Comparison of ENCODE assay signal across 8 cellular contexts in the genomic region with DNA sequence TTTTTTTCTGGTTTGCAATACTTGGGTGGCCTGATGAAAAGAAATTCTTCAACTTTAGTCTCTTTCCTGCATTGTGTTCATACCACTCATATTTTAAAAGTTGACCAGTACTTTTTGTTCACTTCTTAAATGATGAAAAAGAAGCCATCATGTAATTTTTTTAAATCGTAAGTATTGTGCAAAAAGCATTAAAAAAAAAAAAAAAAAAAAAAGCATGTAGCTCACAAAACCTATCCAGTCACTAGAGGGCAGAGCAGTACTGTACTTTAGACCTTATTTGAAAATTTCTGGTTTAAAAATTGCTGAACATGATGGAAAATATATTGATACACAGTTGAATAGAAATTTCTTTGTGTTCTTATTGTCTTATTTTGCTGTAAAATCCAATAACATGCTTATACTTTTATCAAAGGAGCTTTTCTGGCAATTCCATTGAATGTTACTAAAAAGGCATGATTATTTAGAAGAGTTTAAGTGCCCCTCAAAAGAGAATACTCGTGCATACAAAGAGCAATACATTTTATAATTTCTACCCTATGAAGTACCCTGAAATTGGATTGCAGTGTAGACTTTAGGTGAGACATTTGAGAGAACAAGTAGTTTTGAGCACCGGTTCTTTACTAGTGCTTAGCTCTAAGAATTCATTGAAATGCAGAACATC.
DNase-seq lines count a peak whose midpoint lies in the region; ATAC-seq and TF ChIP-seq lines count a peak whose summit lies in the region.

No MANE protein-coding gene starts in this region.

- no peak overlapping the region for H2AFZ ChIP-seq in DND-41 (ENCODE audit: low read depth, low read length)

- H3K9me3 ChIP-seq in DND-41 (ENCODE audit: insufficient read depth, low read length, severe bottlenecking), result no peaks in the 10 kb centered on the region

- 0 out of 2 replicates have a peak, but pooled peaks cover 3% of the 10 kb centered on the region for H4K20me1 ChIP-seq in DND-41 (ENCODE audit: insufficient read depth, low read length)

- no peaks in the 10 kb centered on the region for H3K9me3 Mint-ChIP-seq in activated T-helper 2 cell treated with anti-CD3 and anti-CD28 coated beads, Interferon-gamma antibody, Interleukin-2, Interleukin-4, amounts not matched to agents 10 μg/mL and 5 μg/mL and 100 μg/mL, durations not matched to agents 14 hours and 24 hours and 36 hours

- H3K4me1 ChIP-seq in DND-41 (ENCODE audit: insufficient read depth, low read length), result no peaks in the 10 kb centered on the region

- H3K4me3 ChIP-seq in DND-41 (ENCODE audit: low read depth in 1 of 2, low read length in 2 of 2), result no peak overlapping the region

- H3K36me3 ChIP-seq in DND-41 (ENCODE audit: insufficient read depth, low read length), result no peaks in the 10 kb centered on the region; the same call in 1 of the 2 replicates

- intact Hi-C loops in activated T-helper 2 cell treated with anti-CD3 and anti-CD28 coated beads, Interferon-gamma antibody, Interleukin-2, Interleukin-4, amounts not matched to agents 10 μg/mL and 5 μg/mL and 100 μg/mL, durations not matched to agents 14 hours and 24 hours and 36 hours (cut with micrococcal nuclease), result no loop called here

- TF ChIP-seq CTCF in DND-41 (IDR thresholded peaks at IDR 0.05; ENCODE audit: borderline replicate concordance, extremely low read depth, low read length, poor library complexity, severe bottlenecking) (peak; percentile 70), LNCAP (IDR thresholded peaks at IDR 0.05) (peak; percentile 78), VCaP (conservative IDR thresholded peaks at IDR 0.05) (peak; percentile 80)

- H3K4me1 Mint-ChIP-seq in activated T-helper 2 cell treated with anti-CD3 and anti-CD28 coated beads, Interferon-gamma antibody, Interleukin-2, Interleukin-4, amounts not matched to agents 10 μg/mL and 5 μg/mL and 100 μg/mL, durations not matched to agents 14 hours and 24 hours and 36 hours (ENCODE audit: low read depth), result peaks cover 8% of the 10 kb centered on the region

- H3K27ac Mint-ChIP-seq in activated T-helper 2 cell treated with anti-CD3 and anti-CD28 coated beads, Interferon-gamma antibody, Interleukin-2, Interleukin-4, amounts not matched to agents 10 μg/mL and 5 μg/mL and 100 μg/mL, durations not matched to agents 14 hours and 24 hours and 36 hours, result no peak overlapping the region

- H3K27ac ChIP-seq in DND-41 (ENCODE audit: low read length) (no peak overlapping the region), VCaP (no peak overlapping the region)

- H3K79me2 ChIP-seq in DND-41 (ENCODE audit: insufficient read depth, low read length), result no peaks in the 10 kb centered on the region

- H3K27me3 ChIP-seq in DND-41 (ENCODE audit: insufficient read depth, low read length, poor library complexity), result no peaks in the 10 kb centered on the region

- H3K9ac ChIP-seq in DND-41 (ENCODE audit: low read depth, low read length), result no peak overlapping the region

- no peak for DNase-seq in DND-41
- peak; percentile 26 for DNase-seq in kidney glomerular epithelial cell (lab: John Stamatoyannopoulos, UW)
- no peak for DNase-seq in activated T-helper 2 cell treated with anti-CD3 and anti-CD28 coated beads, Interferon-gamma antibody, Interleukin-2, Interleukin-4, amounts not matched to agents 10 μg/mL and 5 μg/mL and 100 μg/mL, durations not matched to agents 14 hours and 24 hours and 36 hours (ENCODE audit: low spot score)
- DNase-seq in T1000 (lab: John Stamatoyannopoulos, UW), result no peak
- DNase-seq in DMS153 (lab: John Stamatoyannopoulos, UW), result no peak

- no peak overlapping the region for H3K4me2 ChIP-seq in DND-41 (ENCODE audit: insufficient read depth, low read length)

- H3K4me3 Mint-ChIP-seq in activated T-helper 2 cell treated with anti-CD3 and anti-CD28 coated beads, Interferon-gamma antibody, Interleukin-2, Interleukin-4, amounts not matched to agents 10 μg/mL and 5 μg/mL and 100 μg/mL, durations not matched to agents 14 hours and 24 hours and 36 hours (ENCODE audit: low read depth), result no peak overlapping the region

- no peaks in the 10 kb centered on the region for H3K27me3 Mint-ChIP-seq in activated T-helper 2 cell treated with anti-CD3 and anti-CD28 coated beads, Interferon-gamma antibody, Interleukin-2, Interleukin-4, amounts not matched to agents 10 μg/mL and 5 μg/mL and 100 μg/mL, durations not matched to agents 14 hours and 24 hours and 36 hours (ENCODE audit: low read depth)

- no peaks in the 10 kb centered on the region for H3K36me3 Mint-ChIP-seq in activated T-helper 2 cell treated with anti-CD3 and anti-CD28 coated beads, Interferon-gamma antibody, Interleukin-2, Interleukin-4, amounts not matched to agents 10 μg/mL and 5 μg/mL and 100 μg/mL, durations not matched to agents 14 hours and 24 hours and 36 hours (ENCODE audit: low read depth)

- ATAC-seq in DND-41 (ENCODE audit: insufficient read depth, low read depth) (no peak), HG02588 (IDR thresholded peaks at IDR 0.05; ENCODE audit: unreplicated experiment) (no peak)
